In genomic region chr10:21533577-21534475, GRCh38 we compare ENCODE assay signal across 8 cellular contexts. TPM values are rescaled to one million over a fixed set of nuclear protein-coding genes. Genes with fewer than 3 reads are reported as not detected.
DNase-seq lines count a peak whose midpoint lies in the region; ATAC-seq and TF ChIP-seq lines count a peak whose summit lies in the region.

TSS of gene MLLT10 (plus strand) at chr10:21534232. CDS start at chr10:21534645, 413 bp downstream.

- peak within 1 kb of the TSS; percentile 98 for H3K27ac Mint-ChIP-seq in progenitor cell of endocrine pancreas

- peaks cover 0 to 25% (median 18%) of the 10 kb centered on the region in 9 donors for H3K36me3 ChIP-seq in heart left ventricle
- peaks cover 18% of the 10 kb centered on the region for H3K36me3 ChIP-seq in upper lobe of right lung

- peak in 1 of 2 donors; percentile 76 for TF ChIP-seq POLR2A in heart left ventricle (IDR thresholded peaks at IDR 0.05)

- DNase-seq in GM12865 (ENCODE audit: low read depth) (peak; percentile 98), NCI-H1105 treated with DMSO at 0.1 percent for 48 hours (lab: John Stamatoyannopoulos, UW) (peak; percentile 86), T follicular helper cell (ENCODE audit: low read depth) (peak; percentile 88), heart left ventricle (peak; percentile 96 to 98 (median 97)), progenitor cell of endocrine pancreas (ENCODE audit: low spot score, unreplicated experiment) (peak; percentile 91), upper lobe of right lung (peak; percentile 99)

- H3K36me3 Mint-ChIP-seq in progenitor cell of endocrine pancreas (ENCODE audit: insufficient read depth), result peaks cover 2% of the 10 kb centered on the region

- TF ChIP-seq CTCF in GM12865 (IDR thresholded peaks at IDR 0.05; ENCODE audit: insufficient read depth, low read depth, low read length, missing control alignments) (no peak), heart left ventricle (IDR thresholded peaks at IDR 0.05) (peak in 7 of 12 donors; percentile 17 to 44 (median 21)), progenitor cell of endocrine pancreas (IDR thresholded peaks at IDR 0.05; ENCODE audit: unreplicated experiment) (peak; percentile 43), upper lobe of right lung (IDR thresholded peaks at IDR 0.05) (peak; percentile 33)

- peak within 1 kb of the TSS; percentile 84 for H3K4me3 Mint-ChIP-seq in progenitor cell of endocrine pancreas (ENCODE audit: low read depth)

- H3K9me3 ChIP-seq in heart left ventricle, result no peaks in the 10 kb centered on the region
- no peaks in the 10 kb centered on the region for H3K9me3 ChIP-seq in upper lobe of right lung

- peak; percentile 88 for ATAC-seq in HG02588 (IDR thresholded peaks at IDR 0.05; ENCODE audit: unreplicated experiment)
- ATAC-seq in heart left ventricle, result peak; percentile 86 to 97 (median 94)
- ATAC-seq in upper lobe of right lung, result peak; percentile 98

- H3K4me3 ChIP-seq in GM12865 (ENCODE audit: low read depth, low read length) (peak within 1 kb of the TSS; percentile 83), heart left ventricle (peak within 1 kb of the TSS; percentile 54 to 88 (median 78)), upper lobe of right lung (peak within 1 kb of the TSS; percentile 78)

- H3K4me1 ChIP-seq in heart left ventricle (peaks cover 0 to 31% (median 22%) of the 10 kb centered on the region in 12 donors), upper lobe of right lung (peaks cover 13% of the 10 kb centered on the region)

- H3K27me3 ChIP-seq in heart left ventricle (no peaks in the 10 kb centered on the region), upper lobe of right lung (no peaks in the 10 kb centered on the region)

- no peaks in the 10 kb centered on the region for H3K27me3 Mint-ChIP-seq in progenitor cell of endocrine pancreas

- H3K27ac ChIP-seq in adipose tissue (ENCODE audit: low read depth, low read length) (peak within 1 kb of the TSS; percentile 2), heart left ventricle (peak within 1 kb of the TSS; percentile 89 to 99 (median 97)), upper lobe of right lung (peak within 1 kb of the TSS; percentile 97)

- H3K4me1 Mint-ChIP-seq in progenitor cell of endocrine pancreas (ENCODE audit: low read depth), result peaks cover 20% of the 10 kb centered on the region

- 0 to 1% (median 1%) methylated on average over 33 to 77 of the region's 81 CpGs for WGBS in adipose tissue, 3 donors
- 0 to 1% (median 1%) methylated on average over 29 to 79 of the region's 81 CpGs for WGBS in heart left ventricle, 4 donors

- intact Hi-C loops in heart left ventricle (cut with DNase I) (loop anchor here in 6 of 10 donors (1.0 to 10.0 kb wide), 8 partner anchors 17 to 788 kb away; partner anchors contain the start of genes BMI1 (in 1 of the 6) and DNAJC1 (in 1 of the 6)), upper lobe of right lung (cut with DNase I) (no loop called here)

- H3K9me3 Mint-ChIP-seq in progenitor cell of endocrine pancreas (ENCODE audit: low read depth), result no peaks in the 10 kb centered on the region

RNA-seq across cellular contexts. Expression of gene MLLT10, which starts in this region (rescaled TPM):
- polyA plus RNA-seq in adipose tissue, result 10 to 100 TPM; 10.6 to 24.7 (median 17.8) TPM
- 10 to 100 TPM; 17.1 to 30.7 (median 25.2) TPM for total RNA-seq in heart left ventricle
- 10 to 100 TPM; 16.0 to 30.3 TPM for polyA plus RNA-seq in heart left ventricle
- 55.7 and 65.6 TPM in 2 replicates for total RNA-seq in progenitor cell of endocrine pancreas
- total RNA-seq in upper lobe of right lung, result 60.6 TPM

Comparison
In these comparisons a context has a peak if more than half of its experiments do, and no peak if none do; other contexts are left out.
1. Peak in every context shown above with its lines: DNase-seq, ATAC-seq, H3K4me3 ChIP-seq and H3K27ac ChIP-seq.
2. H3K27ac ChIP-seq: peak in every context shown above with its lines; median percentile 97 in heart left ventricle; 97 in upper lobe of right lung; 2 in adipose tissue.